Comparison of ENCODE assay signal across 23 cellular contexts in the genomic region with DNA sequence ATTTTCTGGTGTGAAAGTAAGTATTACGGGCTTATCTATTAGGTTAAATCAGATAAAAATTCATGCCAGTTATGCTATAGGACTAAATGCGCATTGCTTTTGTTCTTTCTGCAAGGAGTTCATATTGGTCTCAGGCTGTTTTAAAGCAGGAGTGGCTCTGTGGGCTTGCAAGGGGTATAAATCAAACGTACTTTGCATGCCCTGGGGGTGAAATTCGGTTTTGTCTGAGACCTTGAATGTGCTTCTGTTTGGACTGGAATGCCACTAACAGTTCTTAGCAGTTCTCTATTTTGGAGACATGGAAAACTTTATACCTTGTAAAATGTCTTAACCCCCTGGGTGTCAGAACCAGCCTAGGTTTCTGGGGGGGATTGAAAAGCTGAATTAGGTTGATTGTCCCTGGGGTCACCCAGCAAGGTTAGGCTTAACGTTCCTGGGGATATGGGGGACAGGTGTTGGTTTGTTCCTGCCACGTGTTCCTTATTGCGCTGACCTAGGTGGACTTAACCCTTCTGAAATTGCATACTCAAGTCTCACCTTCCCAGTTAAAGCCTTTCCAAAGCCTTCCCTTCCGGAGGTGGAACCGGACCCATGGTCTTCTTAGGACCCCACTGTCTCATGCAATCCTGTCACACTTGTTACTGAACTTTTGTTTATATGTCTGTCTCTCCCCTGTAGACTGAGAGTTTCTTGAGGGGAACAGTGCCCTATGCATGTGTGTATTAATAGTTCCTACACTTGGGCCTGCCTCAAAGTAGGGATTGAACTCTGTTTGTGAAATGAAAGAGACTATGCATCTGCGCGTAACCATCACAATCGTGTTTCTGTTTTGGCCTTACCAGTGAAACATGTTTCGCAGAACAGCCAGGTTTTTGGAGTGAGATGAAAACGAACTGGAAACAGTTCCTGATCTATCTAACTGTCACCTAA.
DNase-seq lines count a peak whose midpoint lies in the region; ATAC-seq and TF ChIP-seq lines count a peak whose summit lies in the region.
"Had no signal": no experiment of that assay in that cellular context is flagged by ENCODE, and none has a peak within 500 bp of the region (broad histone marks: within the 10 kb centered on the region; RNA-seq: fewer than 3 reads in every experiment).

No MANE protein-coding gene starts in this region.

- H3K4me1 Mint-ChIP-seq in WTC11: peaks cover 29% of the 10 kb centered on the region

- H3K27me3 ChIP-seq in right atrium auricular region (no peaks in the 10 kb centered on the region), psoas muscle (ENCODE audit: insufficient read depth in 3 of 3, low read length in 2 of 3) (no peaks in the 10 kb centered on the region)
- H3K27me3 ChIP-seq: BLaER1, SJSA1 had no signal

- H3K9me3 Mint-ChIP-seq in WTC11: no peaks in the 10 kb centered on the region
- H3K9me3 Mint-ChIP-seq: CD4-positive, alpha-beta T cell had no signal

- H3K4me3 ChIP-seq in right atrium auricular region (no peak overlapping the region), psoas muscle (peak overlapping the region; percentile 16), coronary artery (no peak overlapping the region)
- H3K4me3 ChIP-seq: BLaER1, K562, SJSA1 had no signal

- H3K9me3 ChIP-seq in right atrium auricular region (no peaks in the 10 kb centered on the region), psoas muscle (no peaks in the 10 kb centered on the region)
- H3K9me3 ChIP-seq: BLaER1, SJSA1 had no signal

- H3K36me3 ChIP-seq in right atrium auricular region: peaks cover 23% of the 10 kb centered on the region
- peaks cover under 1 to 57% of the 10 kb centered on the region in 2 donors for H3K36me3 ChIP-seq in psoas muscle (ENCODE audit: insufficient read depth in 1 of 2, low read depth in 1 of 2)

- no peaks in the 10 kb centered on the region for H3K27me3 Mint-ChIP-seq in WTC11 (ENCODE audit: low read depth)
- H3K27me3 Mint-ChIP-seq: CD4-positive, alpha-beta T cell had no signal

- POLR2A ChIA-PET in WTC11 (lab: Charles Lee): no interaction called here

- no peak overlapping the region for H3K4me3 Mint-ChIP-seq in WTC11
- H3K4me3 Mint-ChIP-seq: CD4-positive, alpha-beta T cell had no signal

- H3K4me1 ChIP-seq in right atrium auricular region: peaks cover 0 to 35% of the 10 kb centered on the region in 2 donors
- peaks cover 32% of the 10 kb centered on the region for H3K4me1 ChIP-seq in psoas muscle
- H3K4me1 ChIP-seq: SJSA1 had no signal

- DNase-seq in Right ventricle myocardium inferior (ENCODE audit: missing footprints) (no peak), right atrium auricular region (ENCODE audit: low spot score) (no peak), M059J (ENCODE audit: low read depth) (peak; percentile 9), WTC11 (ENCODE audit: low spot score) (no peak), psoas muscle (no peak), coronary artery (ENCODE audit: low spot score) (no peak), SKM-1 treated with dmso at 0.1 percent for 144 hours (lab: John Stamatoyannopoulos, UW; ENCODE audit: unreplicated experiment) (no peak), GM10266 (ENCODE audit: extremely low spot score) (no peak)
- DNase-seq: ACHN; CD4-positive, alpha-beta T cell; DMS153; MM.1S; NCI-H1092; NCI-H1436; NCI-H187 treated with DMSO at 0.1 percent for 48 hours; NCI-H2107; NCI-H446 treated with DMSO at 0.1 percent for 48 hours; NCI-H774; NK-92 treated with Interleukin-12 subunit alpha and Interleukin-12 subunit beta, amount 100 ng/mL, for 24 hours had no signal

- CTCF ChIA-PET in WTC11 (lab: Charles Lee): no interaction called here

- 40 to 66% (median 42%) methylated on average over 14 of the region's 14 CpGs for WGBS in psoas muscle, 3 donors

- intact Hi-C loops in Right ventricle myocardium inferior (cut with DNase I): no loop called here
- intact Hi-C loops in psoas muscle (cut with DNase I): no loop called here

- peak; percentile 44 for ATAC-seq in Right ventricle myocardium inferior
- ATAC-seq in WTC11: peak; percentile 29; the same call in 1 of the 2 replicates
- peak; percentile 40 to 66 (median 56) for ATAC-seq in psoas muscle
- ATAC-seq: K562 had no signal

- H3K27ac Mint-ChIP-seq in WTC11: no peak overlapping the region; the same call in 1 of the 2 replicates
- H3K27ac Mint-ChIP-seq: CD4-positive, alpha-beta T cell had no signal

- H3K27ac ChIP-seq in right atrium auricular region (no peak overlapping the region), psoas muscle (peak overlapping the region; percentile 51), coronary artery (no peak overlapping the region)
- H3K27ac ChIP-seq: 22Rv1, BLaER1, SJSA1 had no signal

- TF ChIP-seq CTCF in right atrium auricular region (IDR thresholded peaks at IDR 0.05): no peak
- TF ChIP-seq CTCF in WTC11 (IDR thresholded peaks at IDR 0.05): no peak
- TF ChIP-seq CTCF in psoas muscle (IDR thresholded peaks at IDR 0.05): no peak
- no peak for TF ChIP-seq CTCF in coronary artery (IDR thresholded peaks at IDR 0.05)
- TF ChIP-seq CTCF in GM10266 (IDR thresholded peaks at IDR 0.05; ENCODE audit: control insufficient read depth, insufficient read depth, low read depth, missing control alignments): no peak

- H3K36me3 Mint-ChIP-seq in WTC11: peaks cover 7% of the 10 kb centered on the region

TF ChIP-seq in WTC11, 78 proteins besides CTCF, POLR2A, EP300 and RAD21:
- no peak for TF ChIP-seq TEAD1 (CRISPR knock-in tag; IDR thresholded peaks at IDR 0.05)
- no peak for TF ChIP-seq PRRX2 (CRISPR knock-in tag; IDR thresholded peaks at IDR 0.05)
- no peak for TF ChIP-seq PREB (CRISPR knock-in tag; IDR thresholded peaks at IDR 0.05; ENCODE audit: borderline replicate concordance)
